ENCODE assay signal across 9 cellular contexts in genomic region chr1:93033785-93034184, GRCh38. TPM values are rescaled to one million over a fixed set of nuclear protein-coding genes. Genes with fewer than 3 reads are reported as not detected.
A peak's percentile ranks its signal among the peaks of the same experiment; 100 is the strongest.
DNase-seq lines count a peak whose midpoint lies in the region; ATAC-seq and TF ChIP-seq lines count a peak whose summit lies in the region.
"Had no signal": no experiment of that assay in that cellular context is flagged by ENCODE, and none has a peak within 500 bp of the region (broad histone marks: within the 10 kb centered on the region; RNA-seq: fewer than 3 reads in every experiment).

No MANE protein-coding gene starts in this region.

- no peaks in the 10 kb centered on the region for H3K9me3 ChIP-seq in aorta (ENCODE audit: control insufficient read depth, low read length)

- no peak overlapping the region for H3K27ac ChIP-seq in aorta (ENCODE audit: low read depth in 1 of 2, low read length in 2 of 2)

- ATAC-seq in GM19452 (IDR thresholded peaks at IDR 0.05; ENCODE audit: unreplicated experiment) (peak; percentile 85), HG03066 (IDR thresholded peaks at IDR 0.05; ENCODE audit: low read depth, unreplicated experiment) (peak; percentile 75), aorta (ENCODE audit: low FRiP score) (no peak)
- ATAC-seq: HepG2 had no signal

- no peaks in the 10 kb centered on the region for H3K36me3 ChIP-seq in GM06990 (ENCODE audit: control insufficient read depth, insufficient read depth, low read length)
- no peaks in the 10 kb centered on the region for H3K36me3 ChIP-seq in aorta (ENCODE audit: control insufficient read depth in 1 of 2, insufficient read depth in 2 of 2, low read length in 1 of 2)

- H3K4me3 ChIP-seq in GM06990 (replicated peaks; ENCODE audit: low read depth, low read length) (no peak overlapping the region), aorta (ENCODE audit: low read length in 2 of 2) (no peak overlapping the region)

- TF ChIP-seq CTCF in GM06990 (IDR thresholded peaks at IDR 0.05; ENCODE audit: insufficient read depth, low read length, poor library complexity, severe bottlenecking) = no peak

- WGBS in aorta, 2 donors = 62 to 64% methylated on average over 3 of the region's 3 CpGs

- intact Hi-C loops in posterior cingulate gyrus (cut with DNase I) = no loop called here
- intact Hi-C loops in aorta (cut with DNase I) = no loop called here

- DNase-seq in GM06990 (ENCODE audit: extremely low read depth, insufficient read length) = peak; percentile 26
- DNase-seq in SKM-1 treated with dmso at 0.1 percent for 144 hours (lab: John Stamatoyannopoulos, UW; ENCODE audit: unreplicated experiment) = peak; percentile 45
- no peak for DNase-seq in NCI-H2107 treated with DMSO at 0.1 percent for 48 hours (lab: John Stamatoyannopoulos, UW; ENCODE audit: unreplicated experiment)
- DNase-seq in activated T-cell treated with anti-CD3 and anti-CD28 coated beads for 4 hours = no peak
- DNase-seq in posterior cingulate gyrus = no peak
- DNase-seq in aorta = no peak

- no peaks in the 10 kb centered on the region for H3K4me1 ChIP-seq in aorta (ENCODE audit: control insufficient read depth in 1 of 2, insufficient read depth in 2 of 2, low read length in 2 of 2)

- no peaks in the 10 kb centered on the region for H3K27me3 ChIP-seq in GM06990 (replicated peaks; ENCODE audit: control insufficient read depth, insufficient read depth, low read length)
- H3K27me3 ChIP-seq in aorta (ENCODE audit: control insufficient read depth in 1 of 2, insufficient read depth in 2 of 2, low read length in 1 of 2) = no peaks in the 10 kb centered on the region

RNA-seq across cellular contexts. Expression of gene MTF2, which starts 45.3 kb away (rescaled TPM):
- 10 to 100 TPM; 18.2 to 32.7 TPM for total RNA-seq in aorta
- 1 to 10 TPM; 6.6 to 8.1 TPM for polyA plus RNA-seq in aorta

Comparison
In these comparisons a context has a peak if more than half of its experiments do, and no peak if none do; other contexts are left out.
1. DNase-seq: peak in GM06990 (single experiment) and SKM-1 treated with dmso at 0.1 percent for 144 hours (single experiment); none in NCI-H2107 treated with DMSO at 0.1 percent for 48 hours (single experiment), activated T-cell treated with anti-CD3 and anti-CD28 coated beads for 4 hours (single experiment), posterior cingulate gyrus (0 of 10) and aorta (0 of 2).